9 cellular contexts compared by ENCODE assay signal in genomic region chr3:18223591-18224338, GRCh38.
DNase-seq lines count a peak whose midpoint lies in the region; ATAC-seq and TF ChIP-seq lines count a peak whose summit lies in the region.
"Had no signal": no experiment of that assay in that cellular context is flagged by ENCODE, and none has a peak within 500 bp of the region (broad histone marks: within the 10 kb centered on the region; RNA-seq: fewer than 3 reads in every experiment).

No MANE protein-coding gene starts in this region.

- H3K4me1 ChIP-seq in tibial artery: no peaks in the 10 kb centered on the region

- H3K4me3 ChIP-seq in tibial artery: no peak overlapping the region

- DNase-seq in KBM-7 (peak; percentile 98), medulla oblongata (ENCODE audit: extremely low spot score) (peak; percentile 67), GM03348 (ENCODE audit: low spot score) (no peak), G401 (ENCODE audit: low spot score) (no peak), NCI-H510A treated with DMSO at 0.1 percent for 48 hours (lab: John Stamatoyannopoulos, UW) (no peak), tibial artery (no peak)
- DNase-seq: small intestine had no signal

- no peaks in the 10 kb centered on the region for H3K27me3 ChIP-seq in tibial artery

- ATAC-seq in GM18520 (IDR thresholded peaks at IDR 0.05; ENCODE audit: unreplicated experiment): peak; percentile 95
- peak; percentile 98 for ATAC-seq in GM21737 (IDR thresholded peaks at IDR 0.05; ENCODE audit: unreplicated experiment)

- no peak overlapping the region for H3K27ac ChIP-seq in tibial artery

- in situ Hi-C loops in KBM-7 (cut with MboI; ENCODE audit: low pct_unique_long_range_greater_than_20kb, low sequenced_read_pairs) (loop anchor here (25.0 kb wide), 1 partner anchor 236 kb away; no protein-coding TSS in a partner anchor), G401 (cut with HindIII; ENCODE audit: low sequenced_read_pairs) (no loop called here)

- no peak for TF ChIP-seq CTCF in tibial artery (IDR thresholded peaks at IDR 0.05)

- no peaks in the 10 kb centered on the region for H3K9me3 ChIP-seq in tibial artery

- H3K36me3 ChIP-seq in tibial artery: no peaks in the 10 kb centered on the region

- intact Hi-C loops in tibial artery (cut with DNase I; ENCODE audit: low total_unique reads): no loop called here

Comparison
In these comparisons a context has a peak if more than half of its experiments do, and no peak if none do; other contexts are left out.
1. DNase-seq: peak in KBM-7 (single experiment) and medulla oblongata (single experiment); none in GM03348 (single experiment), G401 (single experiment), NCI-H510A treated with DMSO at 0.1 percent for 48 hours (single experiment) and tibial artery (0 of 2).